Comparison of ENCODE assay signal across 1 cellular context in genomic region chr22:25395915-25396314, GRCh38.
A peak's percentile ranks its signal among the peaks of the same experiment; 100 is the strongest.
TF ChIP-seq lines count a peak whose summit lies in the region.

No MANE protein-coding gene starts in this region.

TF ChIP-seq in HepG2, 621 proteins besides CTCF, POLR2A, EP300 and RAD21 (continued from another document and continues in another):
- TF ChIP-seq HHEX (CRISPR knock-in tag; IDR thresholded peaks at IDR 0.05) = no peak
- no peak for TF ChIP-seq CHD2 (IDR thresholded peaks at IDR 0.05; ENCODE audit: low read depth, low read length)
- no peak for TF ChIP-seq ZNF768 (CRISPR knock-in tag; IDR thresholded peaks at IDR 0.05)
- TF ChIP-seq TGIF2 (CRISPR knock-in tag; IDR thresholded peaks at IDR 0.05) = peak; percentile 28; the same call in 1 of the 2 replicates
- TF ChIP-seq ZNF775 (CRISPR knock-in tag; IDR thresholded peaks at IDR 0.05; ENCODE audit: borderline replicate concordance) = no peak
- no peak for TF ChIP-seq ZNF552 (CRISPR knock-in tag; IDR thresholded peaks at IDR 0.05; ENCODE audit: borderline replicate concordance)
- no peak for TF ChIP-seq ZNF207 (IDR thresholded peaks at IDR 0.05; ENCODE audit: borderline replicate concordance)
- TF ChIP-seq, protein P1, sequence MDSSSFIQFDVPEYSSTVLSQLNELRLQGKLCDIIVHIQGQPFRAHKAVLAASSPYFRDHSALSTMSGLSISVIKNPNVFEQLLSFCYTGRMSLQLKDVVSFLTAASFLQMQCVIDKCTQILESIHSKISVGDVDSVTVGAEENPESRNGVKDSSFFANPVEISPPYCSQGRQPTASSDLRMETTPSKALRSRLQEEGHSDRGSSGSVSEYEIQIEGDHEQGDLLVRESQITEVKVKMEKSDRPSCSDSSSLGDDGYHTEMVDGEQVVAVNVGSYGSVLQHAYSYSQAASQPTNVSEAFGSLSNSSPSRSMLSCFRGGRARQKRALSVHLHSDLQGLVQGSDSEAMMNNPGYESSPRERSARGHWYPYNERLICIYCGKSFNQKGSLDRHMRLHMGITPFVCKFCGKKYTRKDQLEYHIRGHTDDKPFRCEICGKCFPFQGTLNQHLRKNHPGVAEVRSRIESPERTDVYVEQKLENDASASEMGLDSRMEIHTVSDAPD (CRISPR knock-in tag; IDR thresholded peaks at IDR 0.05) = no peak
- 0 out of 2 replicates have a peak, but pooled peaks have one; percentile 21 for TF ChIP-seq PPARG (CRISPR knock-in tag; conservative IDR thresholded peaks at IDR 0.05)
- TF ChIP-seq ZNF530 (CRISPR knock-in tag; IDR thresholded peaks at IDR 0.05; ENCODE audit: low read depth) = no peak
- 0 out of 2 replicates have a peak, but pooled peaks have one; percentile 14 for TF ChIP-seq BCL6 (CRISPR knock-in tag; IDR thresholded peaks at IDR 0.05)
- no peak for TF ChIP-seq ELF1 (CRISPR knock-in tag; IDR thresholded peaks at IDR 0.05)
- no peak for TF ChIP-seq MAX (IDR thresholded peaks at IDR 0.05)
- TF ChIP-seq TCF12 (IDR thresholded peaks at IDR 0.05) = no peak
- no peak for TF ChIP-seq TCF12 (CRISPR knock-in tag; IDR thresholded peaks at IDR 0.05)
- TF ChIP-seq SP5 (CRISPR knock-in tag; IDR thresholded peaks at IDR 0.05; ENCODE audit: borderline replicate concordance, low read depth) = peak; percentile 69; the same call in 1 of the 2 replicates
- no peak for TF ChIP-seq SMAD9 (CRISPR knock-in tag; IDR thresholded peaks at IDR 0.05)
- peak; percentile 64; the same call in 1 of the 2 replicates for TF ChIP-seq RFXAP (CRISPR knock-in tag; IDR thresholded peaks at IDR 0.05; ENCODE audit: borderline replicate concordance)
- TF ChIP-seq PRDM4 (CRISPR knock-in tag; IDR thresholded peaks at IDR 0.05; ENCODE audit: borderline replicate concordance) = no peak
- TF ChIP-seq, protein P2, sequence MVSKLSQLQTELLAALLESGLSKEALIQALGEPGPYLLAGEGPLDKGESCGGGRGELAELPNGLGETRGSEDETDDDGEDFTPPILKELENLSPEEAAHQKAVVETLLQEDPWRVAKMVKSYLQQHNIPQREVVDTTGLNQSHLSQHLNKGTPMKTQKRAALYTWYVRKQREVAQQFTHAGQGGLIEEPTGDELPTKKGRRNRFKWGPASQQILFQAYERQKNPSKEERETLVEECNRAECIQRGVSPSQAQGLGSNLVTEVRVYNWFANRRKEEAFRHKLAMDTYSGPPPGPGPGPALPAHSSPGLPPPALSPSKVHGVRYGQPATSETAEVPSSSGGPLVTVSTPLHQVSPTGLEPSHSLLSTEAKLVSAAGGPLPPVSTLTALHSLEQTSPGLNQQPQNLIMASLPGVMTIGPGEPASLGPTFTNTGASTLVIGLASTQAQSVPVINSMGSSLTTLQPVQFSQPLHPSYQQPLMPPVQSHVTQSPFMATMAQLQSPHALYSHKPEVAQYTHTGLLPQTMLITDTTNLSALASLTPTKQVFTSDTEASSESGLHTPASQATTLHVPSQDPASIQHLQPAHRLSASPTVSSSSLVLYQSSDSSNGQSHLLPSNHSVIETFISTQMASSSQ (IDR thresholded peaks at IDR 0.05; ENCODE audit: low read depth) = no peak
- TF ChIP-seq, protein P2 (CRISPR knock-in tag; IDR thresholded peaks at IDR 0.05; ENCODE audit: borderline replicate concordance) = no peak
- no peak for TF ChIP-seq REPIN1 (CRISPR knock-in tag; IDR thresholded peaks at IDR 0.05; ENCODE audit: borderline replicate concordance, low read depth)
- TF ChIP-seq SAP130 (CRISPR knock-in tag; IDR thresholded peaks at IDR 0.05; ENCODE audit: low read depth) = peak; percentile 61
- TF ChIP-seq HMG20B (CRISPR knock-in tag; conservative IDR thresholded peaks at IDR 0.05) = peak; percentile 38; the same call in 1 of the 2 replicates
- peak; percentile 91 for TF ChIP-seq SIX1 (CRISPR knock-in tag; IDR thresholded peaks at IDR 0.05; ENCODE audit: borderline replicate concordance)
- no peak for TF ChIP-seq FOXA1 (IDR thresholded peaks at IDR 0.05)
- TF ChIP-seq FOXA1 (CRISPR knock-in tag; IDR thresholded peaks at IDR 0.05) = peak; percentile 74
- TF ChIP-seq ZNF878 (CRISPR knock-in tag; IDR thresholded peaks at IDR 0.05) = no peak
- TF ChIP-seq SOX5 (CRISPR knock-in tag; IDR thresholded peaks at IDR 0.05; ENCODE audit: borderline replicate concordance) = peak; percentile 74; the same call in 1 of the 2 replicates
- TF ChIP-seq SNAI1 (CRISPR knock-in tag; IDR thresholded peaks at IDR 0.05; ENCODE audit: borderline replicate concordance) = peak; percentile 83; the same call in 1 of the 2 replicates
- peak; percentile 83; the same call in 1 of the 2 replicates for TF ChIP-seq TBX3 (IDR thresholded peaks at IDR 0.05; ENCODE audit: borderline replicate concordance)
- no peak for TF ChIP-seq TRIM24 (CRISPR knock-in tag; IDR thresholded peaks at IDR 0.05)
- TF ChIP-seq, protein P3, sequence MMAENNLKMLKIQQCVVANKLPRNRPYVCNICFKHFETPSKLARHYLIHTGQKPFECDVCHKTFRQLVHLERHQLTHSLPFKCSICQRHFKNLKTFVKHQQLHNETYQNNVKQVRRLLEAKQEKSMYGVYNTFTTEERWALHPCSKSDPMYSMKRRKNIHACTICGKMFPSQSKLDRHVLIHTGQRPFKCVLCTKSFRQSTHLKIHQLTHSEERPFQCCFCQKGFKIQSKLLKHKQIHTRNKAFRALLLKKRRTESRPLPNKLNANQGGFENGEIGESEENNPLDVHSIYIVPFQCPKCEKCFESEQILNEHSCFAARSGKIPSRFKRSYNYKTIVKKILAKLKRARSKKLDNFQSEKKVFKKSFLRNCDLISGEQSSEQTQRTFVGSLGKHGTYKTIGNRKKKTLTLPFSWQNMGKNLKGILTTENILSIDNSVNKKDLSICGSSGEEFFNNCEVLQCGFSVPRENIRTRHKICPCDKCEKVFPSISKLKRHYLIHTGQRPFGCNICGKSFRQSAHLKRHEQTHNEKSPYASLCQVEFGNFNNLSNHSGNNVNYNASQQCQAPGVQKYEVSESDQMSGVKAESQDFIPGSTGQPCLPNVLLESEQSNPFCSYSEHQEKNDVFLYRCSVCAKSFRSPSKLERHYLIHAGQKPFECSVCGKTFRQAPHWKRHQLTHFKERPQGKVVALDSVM (CRISPR knock-in tag; IDR thresholded peaks at IDR 0.05) = no peak
- TF ChIP-seq, protein P4, sequence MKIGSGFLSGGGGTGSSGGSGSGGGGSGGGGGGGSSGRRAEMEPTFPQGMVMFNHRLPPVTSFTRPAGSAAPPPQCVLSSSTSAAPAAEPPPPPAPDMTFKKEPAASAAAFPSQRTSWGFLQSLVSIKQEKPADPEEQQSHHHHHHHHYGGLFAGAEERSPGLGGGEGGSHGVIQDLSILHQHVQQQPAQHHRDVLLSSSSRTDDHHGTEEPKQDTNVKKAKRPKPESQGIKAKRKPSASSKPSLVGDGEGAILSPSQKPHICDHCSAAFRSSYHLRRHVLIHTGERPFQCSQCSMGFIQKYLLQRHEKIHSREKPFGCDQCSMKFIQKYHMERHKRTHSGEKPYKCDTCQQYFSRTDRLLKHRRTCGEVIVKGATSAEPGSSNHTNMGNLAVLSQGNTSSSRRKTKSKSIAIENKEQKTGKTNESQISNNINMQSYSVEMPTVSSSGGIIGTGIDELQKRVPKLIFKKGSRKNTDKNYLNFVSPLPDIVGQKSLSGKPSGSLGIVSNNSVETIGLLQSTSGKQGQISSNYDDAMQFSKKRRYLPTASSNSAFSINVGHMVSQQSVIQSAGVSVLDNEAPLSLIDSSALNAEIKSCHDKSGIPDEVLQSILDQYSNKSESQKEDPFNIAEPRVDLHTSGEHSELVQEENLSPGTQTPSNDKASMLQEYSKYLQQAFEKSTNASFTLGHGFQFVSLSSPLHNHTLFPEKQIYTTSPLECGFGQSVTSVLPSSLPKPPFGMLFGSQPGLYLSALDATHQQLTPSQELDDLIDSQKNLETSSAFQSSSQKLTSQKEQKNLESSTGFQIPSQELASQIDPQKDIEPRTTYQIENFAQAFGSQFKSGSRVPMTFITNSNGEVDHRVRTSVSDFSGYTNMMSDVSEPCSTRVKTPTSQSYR (CRISPR knock-in tag; IDR thresholded peaks at IDR 0.05; ENCODE audit: borderline replicate concordance) = peak; percentile 32; the same call in 1 of the 2 replicates
- no peak for TF ChIP-seq ZNF12 (CRISPR knock-in tag; IDR thresholded peaks at IDR 0.05)
- no peak for TF ChIP-seq GZF1 (CRISPR knock-in tag; IDR thresholded peaks at IDR 0.05)
- TF ChIP-seq ZNF468 (CRISPR knock-in tag; IDR thresholded peaks at IDR 0.05) = no peak
- no peak; the same call in 1 of the 2 replicates for TF ChIP-seq ZNF788 (CRISPR knock-in tag; IDR thresholded peaks at IDR 0.05; ENCODE audit: borderline replicate concordance)
- no peak for TF ChIP-seq ZFP36 (IDR thresholded peaks at IDR 0.05; ENCODE audit: borderline replicate concordance, low read depth, low read length, partially characterized antibody)
- no peak for TF ChIP-seq SMARCC2 (IDR thresholded peaks at IDR 0.05)
- TF ChIP-seq ZNF282 (IDR thresholded peaks at IDR 0.05; ENCODE audit: partially characterized antibody) = no peak
- TF ChIP-seq ZNF331 (CRISPR knock-in tag; IDR thresholded peaks at IDR 0.05) = no peak; the same call in 1 of the 2 replicates
- peak; percentile 36; the same call in 1 of the 2 replicates for TF ChIP-seq ZNF670 (CRISPR knock-in tag; IDR thresholded peaks at IDR 0.05; ENCODE audit: borderline replicate concordance)
- no peak for TF ChIP-seq ZNF17 (CRISPR knock-in tag; IDR thresholded peaks at IDR 0.05)
- no peak for TF ChIP-seq GMEB1 (CRISPR knock-in tag; IDR thresholded peaks at IDR 0.05; ENCODE audit: borderline replicate concordance)
- peak; percentile 65; the same call in 1 of the 2 replicates for TF ChIP-seq GATA4 (IDR thresholded peaks at IDR 0.05; ENCODE audit: borderline replicate concordance, low read depth)
- TF ChIP-seq, protein P5, sequence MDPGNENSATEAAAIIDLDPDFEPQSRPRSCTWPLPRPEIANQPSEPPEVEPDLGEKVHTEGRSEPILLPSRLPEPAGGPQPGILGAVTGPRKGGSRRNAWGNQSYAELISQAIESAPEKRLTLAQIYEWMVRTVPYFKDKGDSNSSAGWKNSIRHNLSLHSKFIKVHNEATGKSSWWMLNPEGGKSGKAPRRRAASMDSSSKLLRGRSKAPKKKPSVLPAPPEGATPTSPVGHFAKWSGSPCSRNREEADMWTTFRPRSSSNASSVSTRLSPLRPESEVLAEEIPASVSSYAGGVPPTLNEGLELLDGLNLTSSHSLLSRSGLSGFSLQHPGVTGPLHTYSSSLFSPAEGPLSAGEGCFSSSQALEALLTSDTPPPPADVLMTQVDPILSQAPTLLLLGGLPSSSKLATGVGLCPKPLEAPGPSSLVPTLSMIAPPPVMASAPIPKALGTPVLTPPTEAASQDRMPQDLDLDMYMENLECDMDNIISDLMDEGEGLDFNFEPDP (CRISPR knock-in tag; conservative IDR thresholded peaks at IDR 0.05) = no peak
- TF ChIP-seq HNF4G (IDR thresholded peaks at IDR 0.05; ENCODE audit: borderline replicate concordance, low read depth, low read length) = peak; percentile 35; the same call in 1 of the 2 replicates
- TF ChIP-seq HNF4G (CRISPR knock-in tag; IDR thresholded peaks at IDR 0.05; ENCODE audit: borderline replicate concordance, low read depth) = no peak
